ENCODE assay signal across 1 cellular context in genomic region chrX:119694601-119695534, GRCh38.
TF ChIP-seq lines count a peak whose summit lies in the region.

No MANE protein-coding gene starts in this region.

TF ChIP-seq in GM12891, 5 proteins besides CTCF, POLR2A, EP300 and RAD21 (continued from another document):
- no peak for TF ChIP-seq PAX5 (IDR thresholded peaks at IDR 0.05; ENCODE audit: insufficient read depth, low read length, severe bottlenecking)
- no peak for TF ChIP-seq POU2F2 (IDR thresholded peaks at IDR 0.05; ENCODE audit: low read depth, low read length)
- no peak for TF ChIP-seq POLR2AphosphoS5 (IDR thresholded peaks at IDR 0.05; ENCODE audit: low read depth, low read length)
- no peak for TF ChIP-seq SPI1 (IDR thresholded peaks at IDR 0.05; ENCODE audit: low read depth, low read length)
